19 cellular contexts compared by ENCODE assay signal in the genomic region with DNA sequence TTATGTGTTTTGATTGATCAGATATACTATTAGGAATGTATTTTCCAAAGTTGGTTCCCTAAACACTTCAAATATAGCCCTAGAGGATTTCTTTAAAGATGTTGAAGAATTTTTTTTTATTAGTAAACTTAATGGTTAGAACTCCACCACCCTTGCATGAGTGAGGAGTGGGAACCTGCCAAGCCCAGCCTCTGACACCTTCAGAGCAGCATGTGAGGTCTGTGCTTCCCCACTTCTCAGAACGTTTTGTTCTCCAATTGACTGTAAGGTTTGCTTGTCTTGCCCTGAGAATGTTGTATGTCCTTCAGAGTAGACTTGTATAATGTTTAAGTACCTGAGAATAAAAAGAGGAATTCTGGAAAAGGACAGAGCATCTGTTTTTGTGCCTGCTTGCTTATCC.
"Had no signal": no experiment of that assay in that cellular context is flagged by ENCODE, and none has a peak within 500 bp of the region (broad histone marks: within the 10 kb centered on the region; RNA-seq: fewer than 3 reads in every experiment).

No MANE protein-coding gene starts in this region.

- H3K27ac Mint-ChIP-seq: dendritic cell treated with granulocyte-macrophage colony-stimulating factor and Interleukin-4, amounts not matched to agents 40 ng/mL and 50 ng/mL, for 4 days; naive thymus-derived CD4-positive, alpha-beta T cell had no signal

- H3K27ac ChIP-seq: colonic mucosa, esophagus squamous epithelium, gastrocnemius medialis, heart right ventricle, left lung, lower lobe of right lung had no signal

- H3K4me1 ChIP-seq: colonic mucosa, esophagus squamous epithelium, gastrocnemius medialis, left lung, lower lobe of right lung had no signal

- H3K36me3 Mint-ChIP-seq: naive thymus-derived CD4-positive, alpha-beta T cell had no signal

- H3K27me3 ChIP-seq: colonic mucosa, esophagus squamous epithelium, gastrocnemius medialis, heart right ventricle, left lung had no signal

- H3K36me3 ChIP-seq: colonic mucosa, esophagus squamous epithelium, gastrocnemius medialis, heart right ventricle, left lung, lower lobe of right lung had no signal

- H3K9me3 Mint-ChIP-seq: dendritic cell treated with granulocyte-macrophage colony-stimulating factor and Interleukin-4, amounts not matched to agents 40 ng/mL and 50 ng/mL, for 4 days; naive thymus-derived CD4-positive, alpha-beta T cell had no signal

- H3K4me3 ChIP-seq: colonic mucosa, esophagus squamous epithelium, gastrocnemius medialis, heart right ventricle, left lung, lower lobe of right lung had no signal

- H3K9me3 ChIP-seq: colonic mucosa, esophagus squamous epithelium, gastrocnemius medialis, heart right ventricle, left lung, lower lobe of right lung had no signal

- ATAC-seq: gastrocnemius medialis; left lung; lower lobe of right lung; naive thymus-derived CD4-positive, alpha-beta T cell had no signal

- DNase-seq: colonic mucosa; cortex of kidney; effector CD4-positive, alpha-beta T cell; effector memory CD4-positive, alpha-beta T cell; esophagus squamous epithelium; foreskin fibroblast; foreskin melanocyte; gastrocnemius medialis; glutamatergic neuron; head of caudate nucleus; heart right ventricle; hippocampal formation; left cardiac atrium; left lung; lower lobe of right lung; mesenchymal stem cell; midbrain; naive thymus-derived CD4-positive, alpha-beta T cell had no signal

- H3K4me3 Mint-ChIP-seq: dendritic cell treated with granulocyte-macrophage colony-stimulating factor and Interleukin-4, amounts not matched to agents 40 ng/mL and 50 ng/mL, for 4 days; naive thymus-derived CD4-positive, alpha-beta T cell had no signal

- H3K27me3 Mint-ChIP-seq: dendritic cell treated with granulocyte-macrophage colony-stimulating factor and Interleukin-4, amounts not matched to agents 40 ng/mL and 50 ng/mL, for 4 days had no signal

- H3K4me1 Mint-ChIP-seq: naive thymus-derived CD4-positive, alpha-beta T cell had no signal
